8 cellular contexts compared by ENCODE assay signal in the genomic region with DNA sequence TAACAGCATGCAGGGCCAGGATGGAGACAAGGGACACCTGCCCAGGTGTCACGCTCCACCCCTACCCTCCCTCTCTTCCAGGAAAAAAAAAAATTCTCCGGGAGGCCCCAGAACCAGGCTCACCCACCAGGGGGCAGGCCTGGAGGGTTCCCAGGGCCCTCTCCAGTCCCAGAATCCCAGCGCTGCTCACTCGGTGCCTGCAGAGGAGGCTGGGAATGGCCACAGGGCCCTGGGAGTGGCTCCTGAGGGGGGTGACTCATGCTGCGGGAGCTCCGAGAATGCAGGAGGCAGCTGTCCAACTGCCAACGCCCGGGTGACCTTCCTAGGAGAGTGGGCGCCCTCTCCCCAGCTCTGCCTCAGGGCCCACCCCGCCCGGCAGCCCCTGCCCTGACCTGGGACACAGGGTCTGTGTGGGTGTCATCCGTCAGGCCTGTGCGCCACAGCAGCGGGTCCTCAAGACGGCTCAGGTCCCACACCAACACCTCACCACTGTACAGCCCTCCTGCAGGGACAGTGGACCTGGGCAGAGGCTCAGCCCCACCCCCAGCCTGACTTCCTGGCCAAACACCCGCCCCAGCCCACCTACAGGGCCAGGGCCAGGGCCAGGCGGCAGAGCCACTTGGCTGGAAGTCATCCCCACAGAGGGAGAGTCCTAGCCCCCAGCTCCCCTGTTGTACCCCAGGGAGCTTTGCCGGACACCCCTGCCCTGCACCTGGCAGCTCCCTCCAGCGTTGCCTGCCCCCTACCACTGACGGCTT. TPM values are rescaled to one million over a fixed set of nuclear protein-coding genes. Genes with fewer than 3 reads are reported as not detected.
A peak's percentile ranks its signal among the peaks of the same experiment; 100 is the strongest.
DNase-seq lines count a peak whose midpoint lies in the region; ATAC-seq and TF ChIP-seq lines count a peak whose summit lies in the region.

No MANE protein-coding gene starts in this region.

- no peak overlapping the region for H3K4me2 ChIP-seq in neural progenitor cell

- no peaks in the 10 kb centered on the region for H3K27me3 ChIP-seq in neural progenitor cell

- H3K9me3 Mint-ChIP-seq in HFFc6 = no peaks in the 10 kb centered on the region
- H3K9me3 Mint-ChIP-seq in neural progenitor cell = no peaks in the 10 kb centered on the region

- H3K4me3 ChIP-seq in fibroblast of mammary gland (ENCODE audit: control insufficient read depth, low read depth, low read length) (no peak overlapping the region), neural progenitor cell (no peak overlapping the region)

- H3K36me3 ChIP-seq in neural progenitor cell = no peaks in the 10 kb centered on the region

- DNase-seq in AG08396 (ENCODE audit: low spot score) (peak; percentile 97), HFFc6 (peak; percentile 96), SHP77 treated with DMSO at 0.1 percent for 48 hours (lab: John Stamatoyannopoulos, UW) (peak; percentile 80), fibroblast of mammary gland (ENCODE audit: low read depth) (peak; percentile 94), neural progenitor cell (ENCODE audit: low spot score) (peak; percentile 66)
- no peak for DNase-seq in activated effector memory CD4-positive, alpha-beta T cell treated with anti-CD3 and anti-CD28 coated beads, Interleukin-2, amount 50 U/mL, for 16 hours

- H3K9me3 ChIP-seq in neural progenitor cell (ENCODE audit: low read depth) = no peaks in the 10 kb centered on the region

- H3K4me1 Mint-ChIP-seq in HFFc6 (ENCODE audit: low read depth) = peaks cover 28% of the 10 kb centered on the region
- no peaks in the 10 kb centered on the region for H3K4me1 Mint-ChIP-seq in neural progenitor cell

- peaks cover 24% of the 10 kb centered on the region for H3K27me3 Mint-ChIP-seq in HFFc6 (ENCODE audit: insufficient read depth)
- peaks cover 10% of the 10 kb centered on the region for H3K27me3 Mint-ChIP-seq in neural progenitor cell (ENCODE audit: insufficient read depth, low read depth)

- H3K27ac ChIP-seq in neural progenitor cell = no peak overlapping the region

- peak; percentile 98 for TF ChIP-seq CTCF in HFFc6 (IDR thresholded peaks at IDR 0.05)
- TF ChIP-seq CTCF in fibroblast of mammary gland (conservative IDR thresholded peaks at IDR 0.05; ENCODE audit: control insufficient read depth, insufficient read depth, low read depth, low read length) = peak; percentile 83
- TF ChIP-seq CTCF in neural progenitor cell (IDR thresholded peaks at IDR 0.05) = peak; percentile 56

- no peak overlapping the region for H3K9ac ChIP-seq in neural progenitor cell

- no peak overlapping the region for H2AFZ ChIP-seq in neural progenitor cell (replicated peaks)

- H4K20me1 ChIP-seq in neural progenitor cell (ENCODE audit: low read depth) = peaks cover 35% of the 10 kb centered on the region

- H3F3A ChIP-seq in neural progenitor cell (ENCODE audit: low read depth) = no peaks in the 10 kb centered on the region

- no peak for ATAC-seq in HG02571 (IDR thresholded peaks at IDR 0.05; ENCODE audit: unreplicated experiment)
- no peak for ATAC-seq in GM18909 (IDR thresholded peaks at IDR 0.05; ENCODE audit: poor library complexity, unreplicated experiment)

- peaks cover 14% of the 10 kb centered on the region; the same call in 1 of the 2 replicates for H3K36me3 Mint-ChIP-seq in HFFc6 (ENCODE audit: low read depth)
- peaks cover 28% of the 10 kb centered on the region for H3K36me3 Mint-ChIP-seq in neural progenitor cell

- H3K27ac Mint-ChIP-seq in HFFc6 (peak overlapping the region; percentile 94), neural progenitor cell (no peak overlapping the region)

- no peaks in the 10 kb centered on the region for H3K4me1 ChIP-seq in neural progenitor cell

- H3K4me3 Mint-ChIP-seq in HFFc6 (peak overlapping the region; percentile 53; the same call in 1 of the 2 replicates), neural progenitor cell (no peak overlapping the region)

- no peaks in the 10 kb centered on the region for H3K79me2 ChIP-seq in neural progenitor cell (ENCODE audit: low read depth)

RNA-seq across cellular contexts. Expression of gene DYNC2I2, which starts 21.2 kb away (rescaled TPM):
- 10 to 100 TPM; 34.5 to 51.7 (median 49.9) TPM for total RNA-seq in HFFc6 (2021; fragmentation: NEBNext Ultra II Directional; extraction: Animal tissue kit (Norgen Biotek cat#: 25700))
- total RNA-seq in neural progenitor cell (ENCODE audit: low replicate concordance) = 45.9 and 141 TPM in 2 replicates

RNA-seq across cellular contexts. Expression of gene SET, which starts 53.6 kb away (rescaled TPM):
- 100 to 1,000 TPM; 297 to 358 (median 343) TPM for total RNA-seq in HFFc6 (2021; fragmentation: NEBNext Ultra II Directional; extraction: Animal tissue kit (Norgen Biotek cat#: 25700))
- total RNA-seq in neural progenitor cell (ENCODE audit: low replicate concordance) = 930 and 1,683 TPM in 2 replicates
